ENCODE assay signal across 23 cellular contexts in the genomic region with DNA sequence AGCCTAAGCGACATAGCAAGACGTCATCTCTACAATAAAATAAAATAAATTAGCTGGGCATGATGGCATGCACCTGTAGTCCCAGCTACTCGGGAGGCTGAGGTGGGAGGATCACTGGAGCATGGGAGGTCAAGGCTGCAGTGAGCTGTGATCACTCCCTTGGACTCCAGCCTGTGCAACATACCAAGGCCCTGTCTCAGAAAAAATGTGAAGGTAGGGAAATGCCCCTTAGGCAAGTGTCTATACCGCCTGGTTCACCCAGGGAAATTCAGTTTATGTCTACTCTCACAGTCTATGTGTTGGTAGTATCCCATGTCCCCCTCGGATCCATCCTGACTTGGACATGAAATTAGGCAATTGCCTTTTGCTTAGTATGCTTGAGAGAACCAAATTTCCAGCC.
"Had no signal": no experiment of that assay in that cellular context is flagged by ENCODE, and none has a peak within 500 bp of the region (broad histone marks: within the 10 kb centered on the region; RNA-seq: fewer than 3 reads in every experiment).

No MANE protein-coding gene starts in this region.

- H3K4me1 ChIP-seq: heart left ventricle, left ventricle myocardium inferior, lower lobe of right lung, pancreas, right lobe of liver, testis, transverse colon had no signal

- H3K4me3 ChIP-seq: heart left ventricle, left ventricle myocardium inferior, lower lobe of right lung, pancreas, right lobe of liver, testis, transverse colon had no signal

- H3K9me3 ChIP-seq: heart left ventricle, left ventricle myocardium inferior, lower lobe of right lung, pancreas, right lobe of liver, testis, transverse colon had no signal

- H3K27ac ChIP-seq: heart left ventricle, left ventricle myocardium inferior, lower lobe of right lung, pancreas, right lobe of liver, testis, transverse colon had no signal

- H3K36me3 Mint-ChIP-seq: memory B cell, mesothelial cell of epicardium, natural killer cell had no signal

- H3K27me3 Mint-ChIP-seq: central memory CD8-positive, alpha-beta T cell; dendritic cell treated with granulocyte-macrophage colony-stimulating factor and Interleukin-4, amounts not matched to agents 40 ng/mL and 50 ng/mL, for 4 days; memory B cell; stimulated activated naive B cell treated with anti-CD40 and anti-IgM and Interleukin-4, amounts not matched to agents 10 μg/mL and 1 μg/mL and 100 μg/mL, for 72 hours; stimulated activated naive CD8-positive, alpha-beta T cell treated with anti-CD3 and anti-CD28 coated beads, Interleukin-15, amount 100 ng/mL, for 72 hours had no signal

- H3K4me1 Mint-ChIP-seq: central memory CD8-positive, alpha-beta T cell; memory B cell; mesothelial cell of epicardium; natural killer cell; neural crest cell; stimulated activated naive B cell treated with anti-CD40 and anti-IgM and Interleukin-4, amounts not matched to agents 10 μg/mL and 1 μg/mL and 100 μg/mL, for 72 hours; stimulated activated naive CD8-positive, alpha-beta T cell treated with anti-CD3 and anti-CD28 coated beads, Interleukin-15, amount 100 ng/mL, for 72 hours had no signal

- FAIRE-seq: colon, endothelial cell of umbilical vein, frontal cortex, pancreas had no signal

- H3K9me3 Mint-ChIP-seq: dendritic cell treated with granulocyte-macrophage colony-stimulating factor and Interleukin-4, amounts not matched to agents 40 ng/mL and 50 ng/mL, for 4 days; mesothelial cell of epicardium had no signal

- H3K36me3 ChIP-seq: heart left ventricle, left ventricle myocardium inferior, lower lobe of right lung, pancreas, right lobe of liver, transverse colon had no signal

- H3K4me3 Mint-ChIP-seq: central memory CD8-positive, alpha-beta T cell; dendritic cell treated with granulocyte-macrophage colony-stimulating factor and Interleukin-4, amounts not matched to agents 40 ng/mL and 50 ng/mL, for 4 days; memory B cell; mesothelial cell of epicardium; natural killer cell; neural crest cell; stimulated activated naive B cell treated with anti-CD40 and anti-IgM and Interleukin-4, amounts not matched to agents 10 μg/mL and 1 μg/mL and 100 μg/mL, for 72 hours; stimulated activated naive CD8-positive, alpha-beta T cell treated with anti-CD3 and anti-CD28 coated beads, Interleukin-15, amount 100 ng/mL, for 72 hours had no signal

- ATAC-seq: heart left ventricle; lower lobe of right lung; natural killer cell; pancreas; right lobe of liver; stimulated activated naive B cell treated with anti-CD40 and anti-IgM and Interleukin-4, amounts not matched to agents 10 μg/mL and 1 μg/mL and 100 μg/mL, for 72 hours; stimulated activated naive CD8-positive, alpha-beta T cell treated with anti-CD3 and anti-CD28 coated beads, Interleukin-15, amount 100 ng/mL, for 72 hours had no signal

- DNase-seq: heart left ventricle; hippocampal formation; left ventricle myocardium inferior; lower lobe of right lung; natural killer cell; pancreas; right lobe of liver; stimulated activated CD4-positive, alpha-beta T cell treated with anti-CD3 and anti-CD28 coated beads, Interleukin-15, amount 100 ng/mL, for 24 hours; stimulated activated CD4-positive, alpha-beta T cell treated with anti-CD3 and anti-CD28 coated beads, Interleukin-1b, Interleukin-23, amount 100 ng/mL, for 48 hours; stimulated activated CD4-positive, alpha-beta T cell treated with anti-CD3 and anti-CD28 coated beads, Interleukin-4, amount 100 ng/mL, for 24 hours; stimulated activated naive B cell treated with anti-CD40 and anti-IgM and Interleukin-4, amounts not matched to agents 10 μg/mL and 1 μg/mL and 100 μg/mL, for 72 hours; stimulated activated naive CD8-positive, alpha-beta T cell treated with anti-CD3 and anti-CD28 coated beads, Interleukin-15, amount 100 ng/mL, for 72 hours; testis; transverse colon had no signal

- H3K27ac Mint-ChIP-seq: dendritic cell treated with granulocyte-macrophage colony-stimulating factor and Interleukin-4, amounts not matched to agents 40 ng/mL and 50 ng/mL, for 4 days; memory B cell; mesothelial cell of epicardium; natural killer cell; progenitor cell of endocrine pancreas; stimulated activated naive B cell treated with anti-CD40 and anti-IgM and Interleukin-4, amounts not matched to agents 10 μg/mL and 1 μg/mL and 100 μg/mL, for 72 hours; stimulated activated naive CD8-positive, alpha-beta T cell treated with anti-CD3 and anti-CD28 coated beads, Interleukin-15, amount 100 ng/mL, for 72 hours had no signal

- H3K27me3 ChIP-seq: pancreas, right lobe of liver, testis, transverse colon had no signal
